ENCODE assay signal across 16 cellular contexts in the genomic region with DNA sequence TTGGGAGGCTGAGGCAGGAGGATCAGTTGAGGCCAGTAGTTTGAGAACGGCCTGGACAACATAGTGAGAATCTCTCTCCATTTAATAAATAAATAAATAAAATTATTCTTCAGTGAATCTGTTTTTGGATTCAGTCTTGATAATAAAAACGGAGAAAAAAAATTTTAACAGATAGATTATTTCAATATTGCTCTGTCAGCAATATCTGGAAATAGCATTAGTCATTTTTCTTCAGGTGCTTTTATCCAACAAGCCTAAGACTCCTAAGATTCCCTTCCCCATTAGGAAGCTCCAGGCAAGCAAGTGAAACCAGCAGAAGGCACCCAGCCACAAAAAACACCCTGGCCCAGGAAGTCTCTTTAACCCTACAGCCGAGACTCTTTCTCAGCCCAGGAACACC. TPM values are rescaled to one million over a fixed set of nuclear protein-coding genes. Genes with fewer than 3 reads are reported as not detected.
DNase-seq lines count a peak whose midpoint lies in the region; ATAC-seq and TF ChIP-seq lines count a peak whose summit lies in the region.
"Had no signal": no experiment of that assay in that cellular context is flagged by ENCODE, and none has a peak within 500 bp of the region (broad histone marks: within the 10 kb centered on the region; RNA-seq: fewer than 3 reads in every experiment).

No MANE protein-coding gene starts in this region.

- H3K27ac Mint-ChIP-seq in CD4-positive, alpha-beta memory T cell, result peak overlapping the region in 6 of 7 donors; percentile 20 to 79 (median 54)
- H3K27ac Mint-ChIP-seq: CD8-positive, alpha-beta T cell had no signal

- H3K36me3 Mint-ChIP-seq in CD4-positive, alpha-beta memory T cell, result peaks cover 1 to 8% of the 10 kb centered on the region in 2 donors

- H3K27me3 Mint-ChIP-seq in CD4-positive, alpha-beta memory T cell, result no peaks in the 10 kb centered on the region

- H3K9me3 Mint-ChIP-seq in CD4-positive, alpha-beta memory T cell, result peaks cover 0 to 2% (median 0%) of the 10 kb centered on the region in 8 donors
- H3K9me3 Mint-ChIP-seq: CD8-positive, alpha-beta T cell had no signal

- no peak for TF ChIP-seq POLR2A in ovary (IDR thresholded peaks at IDR 0.05)

- 90 to 93% methylated on average over 3 of the region's 3 CpGs for WGBS in esophagus, 2 donors
- 95 to 98% (median 97%) methylated on average over 3 of the region's 3 CpGs for WGBS in ovary, 3 donors

- DNase-seq in CD4-positive, alpha-beta memory T cell, result no peak
- no peak for DNase-seq in ascending aorta (ENCODE audit: low spot score in 2 of 2)
- DNase-seq in mesenteric fat pad (ENCODE audit: low spot score), result no peak
- no peak for DNase-seq in DMS79 (lab: John Stamatoyannopoulos, UW)
- DNase-seq in ovary, result no peak
- DNase-seq: AML-193; Calu3; CD8-positive, alpha-beta T cell; DMS 273 treated with DMSO at 0.1 percent for 48 hours; DMS53; GM23248; HCEC 1CT had no signal

- peaks cover 71% of the 10 kb centered on the region for H3K4me1 ChIP-seq in CD4-positive, alpha-beta memory T cell (ENCODE audit: insufficient read depth, low read length)
- peaks cover 5 to 36% of the 10 kb centered on the region in 2 donors for H3K4me1 ChIP-seq in ascending aorta
- no peaks in the 10 kb centered on the region for H3K4me1 ChIP-seq in esophagus (ENCODE audit: control insufficient read depth in 2 of 2, insufficient read depth in 2 of 2, low read length in 1 of 2)
- H3K4me1 ChIP-seq in ovary (ENCODE audit: insufficient read depth), result peaks cover 5% of the 10 kb centered on the region

- no peak for TF ChIP-seq EP300 in ovary (IDR thresholded peaks at IDR 0.05)

- peaks cover 45 to 68% (median 57%) of the 10 kb centered on the region in 4 donors for H3K4me1 Mint-ChIP-seq in CD4-positive, alpha-beta memory T cell

- no peak overlapping the region for H3K27ac ChIP-seq in CD4-positive, alpha-beta memory T cell (ENCODE audit: low read depth, low read length)
- H3K27ac ChIP-seq in ascending aorta, result peak overlapping the region; percentile 19 to 30
- peak overlapping the region; percentile 20 to 25 for H3K27ac ChIP-seq in esophagus (ENCODE audit: low read depth in 2 of 2, low read length in 1 of 2)
- no peak overlapping the region for H3K27ac ChIP-seq in ovary
- H3K27ac ChIP-seq: C4-2B, GM23248, KMS-11 had no signal

- H3K4me3 ChIP-seq in CD4-positive, alpha-beta memory T cell (ENCODE audit: low read length in 2 of 2), result no peak overlapping the region
- H3K4me3 ChIP-seq in ascending aorta, result no peak overlapping the region
- no peak overlapping the region for H3K4me3 ChIP-seq in esophagus (ENCODE audit: low read depth in 1 of 2, low read length in 2 of 2)
- no peak overlapping the region for H3K4me3 ChIP-seq in ovary
- H3K4me3 ChIP-seq: GM23248 had no signal

- CTCF ChIA-PET in CD4-positive, alpha-beta memory T cell (lab: Charles Lee; ENCODE audit: partially characterized antibody), result no interaction called here

- no peaks in the 10 kb centered on the region for H3K36me3 ChIP-seq in CD4-positive, alpha-beta memory T cell (ENCODE audit: insufficient read depth, low read length)
- H3K36me3 ChIP-seq in ascending aorta (no peaks in the 10 kb centered on the region), esophagus (ENCODE audit: control insufficient read depth in 2 of 2, insufficient read depth in 2 of 2, low read length in 1 of 2) (no peaks in the 10 kb centered on the region), ovary (no peaks in the 10 kb centered on the region)

- no peak for ATAC-seq in GM18907 (IDR thresholded peaks at IDR 0.05; ENCODE audit: unreplicated experiment)
- ATAC-seq: CD8-positive, alpha-beta T cell had no signal

- peak overlapping the region in 5 of 8 donors; percentile 29 to 59 (median 43) for H3K4me3 Mint-ChIP-seq in CD4-positive, alpha-beta memory T cell
- H3K4me3 Mint-ChIP-seq: CD8-positive, alpha-beta T cell had no signal

- no peaks in the 10 kb centered on the region for H3K27me3 ChIP-seq in CD4-positive, alpha-beta memory T cell (ENCODE audit: insufficient read depth, low read length)
- H3K27me3 ChIP-seq in ascending aorta (no peaks in the 10 kb centered on the region), esophagus (ENCODE audit: control insufficient read depth in 1 of 2, insufficient read depth in 2 of 2, low read length in 2 of 2) (no peaks in the 10 kb centered on the region), ovary (no peaks in the 10 kb centered on the region)

- POLR2A ChIA-PET in CD4-positive, alpha-beta memory T cell (lab: Charles Lee; ENCODE audit: partially characterized antibody), result interaction anchor here (1.4 kb wide), 1 partner anchor 9 kb away, joined by 6 read pairs; no protein-coding TSS in a partner anchor

- no peaks in the 10 kb centered on the region for H3K9me3 ChIP-seq in CD4-positive, alpha-beta memory T cell (ENCODE audit: control insufficient read depth in 1 of 2, low read length in 2 of 2)
- H3K9me3 ChIP-seq in ascending aorta (no peaks in the 10 kb centered on the region), esophagus (ENCODE audit: control insufficient read depth in 2 of 2, insufficient read depth in 1 of 2, low read depth in 1 of 2, low read length in 1 of 2) (no peaks in the 10 kb centered on the region), ovary (no peaks in the 10 kb centered on the region)

- intact Hi-C loops in CD4-positive, alpha-beta memory T cell (cut with micrococcal nuclease), result no loop called here
- intact Hi-C loops in ascending aorta (cut with DNase I) (no loop called here), ovary (cut with DNase I) (no loop called here)

- no peak for TF ChIP-seq CTCF in ascending aorta (IDR thresholded peaks at IDR 0.05)
- TF ChIP-seq CTCF in ovary (IDR thresholded peaks at IDR 0.05), result no peak

RNA-seq across cellular contexts. Expression of gene LPAR6, which starts 21.3 kb away (rescaled TPM):
- 10 to 100 TPM; 89.0 to 91.1 TPM for total RNA-seq in CD4-positive, alpha-beta memory T cell
- polyA plus RNA-seq in CD4-positive, alpha-beta memory T cell, result 100 to 1,000 TPM in 1 of 2 donors, 10 to 100 TPM in 1; 69.1 to 134 TPM
- total RNA-seq in ascending aorta, result 35.7 TPM
- 10 to 100 TPM; 57.6 to 87.5 TPM for polyA plus RNA-seq in esophagus
- total RNA-seq in mesenteric fat pad, result 36.6 TPM
- total RNA-seq in ovary, result 10 to 100 TPM in 6 of 7 donors, 1 to 10 TPM in 1; 7.7 to 25.0 (median 15.9) TPM
- 10 to 100 TPM; 20.2 to 21.3 TPM for polyA plus RNA-seq in ovary

Comparison
In these comparisons a context has a peak if more than half of its experiments do, and no peak if none do; other contexts are left out.
1. H3K27ac ChIP-seq: peak in ascending aorta (2 of 2) and esophagus (2 of 2); none in CD4-positive, alpha-beta memory T cell (single experiment) and ovary (0 of 2).